1 cellular context compared by ENCODE assay signal in the genomic region with DNA sequence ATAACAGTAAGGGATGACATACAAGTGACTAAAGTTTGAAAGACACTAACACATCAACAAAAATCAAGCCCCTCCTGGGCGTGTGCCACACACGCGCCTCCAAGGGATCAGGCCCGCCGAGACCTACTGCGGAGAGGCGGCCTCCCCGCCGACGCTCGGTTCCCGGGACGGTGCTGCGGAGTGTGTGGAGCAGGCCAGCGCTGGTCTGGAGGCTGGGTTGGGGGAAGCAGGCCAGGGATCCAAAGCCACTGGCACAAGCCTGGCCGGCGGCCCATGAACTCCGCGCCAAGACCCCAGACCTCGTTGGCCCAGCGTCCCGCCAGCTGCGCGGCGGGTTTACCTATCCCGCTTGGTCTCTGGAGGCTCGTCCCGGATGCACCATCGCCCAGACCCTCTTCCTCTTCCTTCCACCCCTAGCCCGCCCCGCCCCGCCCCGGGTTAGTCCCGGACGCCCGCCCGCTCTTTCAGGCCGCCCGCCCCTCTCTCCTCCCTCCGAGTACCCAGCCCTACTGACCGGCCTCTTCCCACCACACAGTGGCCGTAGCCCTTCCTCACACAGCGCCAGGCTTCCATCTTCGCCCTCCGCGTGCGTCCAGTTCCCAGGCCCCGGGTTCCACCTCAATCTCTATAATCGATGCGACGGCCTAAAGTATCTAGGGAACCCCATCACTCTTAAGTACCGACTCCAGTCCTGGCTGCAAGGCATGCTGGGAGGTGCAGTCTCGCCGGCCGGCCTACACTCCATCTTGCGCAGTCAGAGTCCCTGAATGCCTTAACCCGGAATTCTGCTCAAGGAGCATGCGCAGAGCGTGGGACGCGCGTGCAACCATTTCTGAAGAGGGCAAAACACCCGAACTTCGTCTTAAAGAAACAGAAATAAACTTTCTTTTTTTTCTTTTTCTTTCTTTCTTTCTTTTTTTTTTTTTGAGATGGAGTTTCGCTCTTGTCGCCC.
A peak's percentile ranks its signal among the peaks of the same experiment; 100 is the strongest.
TF ChIP-seq lines count a peak whose summit lies in the region.

A gene with protein sequence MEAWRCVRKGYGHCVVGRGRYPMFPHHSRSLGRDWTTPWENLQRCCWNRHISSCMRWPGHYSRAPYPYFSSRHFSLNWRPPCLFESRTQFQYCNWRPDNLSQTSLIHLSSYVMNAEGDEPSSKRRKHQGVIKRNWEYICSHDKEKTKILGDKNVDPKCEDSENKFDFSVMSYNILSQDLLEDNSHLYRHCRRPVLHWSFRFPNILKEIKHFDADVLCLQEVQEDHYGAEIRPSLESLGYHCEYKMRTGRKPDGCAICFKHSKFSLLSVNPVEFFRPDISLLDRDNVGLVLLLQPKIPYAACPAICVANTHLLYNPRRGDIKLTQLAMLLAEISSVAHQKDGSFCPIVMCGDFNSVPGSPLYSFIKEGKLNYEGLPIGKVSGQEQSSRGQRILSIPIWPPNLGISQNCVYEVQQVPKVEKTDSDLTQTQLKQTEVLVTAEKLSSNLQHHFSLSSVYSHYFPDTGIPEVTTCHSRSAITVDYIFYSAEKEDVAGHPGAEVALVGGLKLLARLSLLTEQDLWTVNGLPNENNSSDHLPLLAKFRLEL (minus strand): TSS at position 769 of the 952 bp plus-strand sequence. CDS start 196 bp downstream, at position 573.

TF ChIP-seq in HepG2, 621 proteins besides CTCF, POLR2A, EP300 and RAD21 (continued from another document and continues in another):
- TF ChIP-seq U2AF2 (IDR thresholded peaks at IDR 0.05; ENCODE audit: low read depth, low read length), result no peak
- TF ChIP-seq, protein P1, sequence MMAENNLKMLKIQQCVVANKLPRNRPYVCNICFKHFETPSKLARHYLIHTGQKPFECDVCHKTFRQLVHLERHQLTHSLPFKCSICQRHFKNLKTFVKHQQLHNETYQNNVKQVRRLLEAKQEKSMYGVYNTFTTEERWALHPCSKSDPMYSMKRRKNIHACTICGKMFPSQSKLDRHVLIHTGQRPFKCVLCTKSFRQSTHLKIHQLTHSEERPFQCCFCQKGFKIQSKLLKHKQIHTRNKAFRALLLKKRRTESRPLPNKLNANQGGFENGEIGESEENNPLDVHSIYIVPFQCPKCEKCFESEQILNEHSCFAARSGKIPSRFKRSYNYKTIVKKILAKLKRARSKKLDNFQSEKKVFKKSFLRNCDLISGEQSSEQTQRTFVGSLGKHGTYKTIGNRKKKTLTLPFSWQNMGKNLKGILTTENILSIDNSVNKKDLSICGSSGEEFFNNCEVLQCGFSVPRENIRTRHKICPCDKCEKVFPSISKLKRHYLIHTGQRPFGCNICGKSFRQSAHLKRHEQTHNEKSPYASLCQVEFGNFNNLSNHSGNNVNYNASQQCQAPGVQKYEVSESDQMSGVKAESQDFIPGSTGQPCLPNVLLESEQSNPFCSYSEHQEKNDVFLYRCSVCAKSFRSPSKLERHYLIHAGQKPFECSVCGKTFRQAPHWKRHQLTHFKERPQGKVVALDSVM (CRISPR knock-in tag; IDR thresholded peaks at IDR 0.05), result peak; percentile 76
- TF ChIP-seq ZFP36L1 (CRISPR knock-in tag; IDR thresholded peaks at IDR 0.05), result no peak
- no peak for TF ChIP-seq MIER2 (CRISPR knock-in tag; IDR thresholded peaks at IDR 0.05)
- no peak for TF ChIP-seq ZFP41 (CRISPR knock-in tag; IDR thresholded peaks at IDR 0.05; ENCODE audit: borderline replicate concordance)
- TF ChIP-seq, protein P2, sequence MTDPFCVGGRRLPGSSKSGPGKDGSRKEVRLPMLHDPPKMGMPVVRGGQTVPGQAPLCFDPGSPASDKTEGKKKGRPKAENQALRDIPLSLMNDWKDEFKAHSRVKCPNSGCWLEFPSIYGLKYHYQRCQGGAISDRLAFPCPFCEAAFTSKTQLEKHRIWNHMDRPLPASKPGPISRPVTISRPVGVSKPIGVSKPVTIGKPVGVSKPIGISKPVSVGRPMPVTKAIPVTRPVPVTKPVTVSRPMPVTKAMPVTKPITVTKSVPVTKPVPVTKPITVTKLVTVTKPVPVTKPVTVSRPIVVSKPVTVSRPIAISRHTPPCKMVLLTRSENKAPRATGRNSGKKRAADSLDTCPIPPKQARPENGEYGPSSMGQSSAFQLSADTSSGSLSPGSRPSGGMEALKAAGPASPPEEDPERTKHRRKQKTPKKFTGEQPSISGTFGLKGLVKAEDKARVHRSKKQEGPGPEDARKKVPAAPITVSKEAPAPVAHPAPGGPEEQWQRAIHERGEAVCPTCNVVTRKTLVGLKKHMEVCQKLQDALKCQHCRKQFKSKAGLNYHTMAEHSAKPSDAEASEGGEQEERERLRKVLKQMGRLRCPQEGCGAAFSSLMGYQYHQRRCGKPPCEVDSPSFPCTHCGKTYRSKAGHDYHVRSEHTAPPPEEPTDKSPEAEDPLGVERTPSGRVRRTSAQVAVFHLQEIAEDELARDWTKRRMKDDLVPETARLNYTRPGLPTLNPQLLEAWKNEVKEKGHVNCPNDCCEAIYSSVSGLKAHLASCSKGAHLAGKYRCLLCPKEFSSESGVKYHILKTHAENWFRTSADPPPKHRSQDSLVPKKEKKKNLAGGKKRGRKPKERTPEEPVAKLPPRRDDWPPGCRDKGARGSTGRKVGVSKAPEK (CRISPR knock-in tag; IDR thresholded peaks at IDR 0.05; ENCODE audit: borderline replicate concordance), result no peak
- TF ChIP-seq ZNF460 (CRISPR knock-in tag; IDR thresholded peaks at IDR 0.05; ENCODE audit: borderline replicate concordance), result no peak
- TF ChIP-seq FOXO1 (CRISPR knock-in tag; IDR thresholded peaks at IDR 0.05), result no peak; the same call in 1 of the 2 replicates
- no peak for TF ChIP-seq NR1H2 (CRISPR knock-in tag; IDR thresholded peaks at IDR 0.05; ENCODE audit: borderline replicate concordance, low read depth)
- TF ChIP-seq MAFK (conservative IDR thresholded peaks at IDR 0.05 in 1 of 2, IDR thresholded peaks at IDR 0.05 in 1 of 2; ENCODE audit: low read length in 2 of 2), result no peak
- TF ChIP-seq, protein P3, sequence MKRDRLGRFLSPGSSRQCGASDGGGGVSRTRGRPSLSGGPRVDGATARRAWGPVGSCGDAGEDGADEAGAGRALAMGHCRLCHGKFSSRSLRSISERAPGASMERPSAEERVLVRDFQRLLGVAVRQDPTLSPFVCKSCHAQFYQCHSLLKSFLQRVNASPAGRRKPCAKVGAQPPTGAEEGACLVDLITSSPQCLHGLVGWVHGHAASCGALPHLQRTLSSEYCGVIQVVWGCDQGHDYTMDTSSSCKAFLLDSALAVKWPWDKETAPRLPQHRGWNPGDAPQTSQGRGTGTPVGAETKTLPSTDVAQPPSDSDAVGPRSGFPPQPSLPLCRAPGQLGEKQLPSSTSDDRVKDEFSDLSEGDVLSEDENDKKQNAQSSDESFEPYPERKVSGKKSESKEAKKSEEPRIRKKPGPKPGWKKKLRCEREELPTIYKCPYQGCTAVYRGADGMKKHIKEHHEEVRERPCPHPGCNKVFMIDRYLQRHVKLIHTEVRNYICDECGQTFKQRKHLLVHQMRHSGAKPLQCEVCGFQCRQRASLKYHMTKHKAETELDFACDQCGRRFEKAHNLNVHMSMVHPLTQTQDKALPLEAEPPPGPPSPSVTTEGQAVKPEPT (CRISPR knock-in tag; IDR thresholded peaks at IDR 0.05; ENCODE audit: low read depth), result no peak
- TF ChIP-seq, protein P4, sequence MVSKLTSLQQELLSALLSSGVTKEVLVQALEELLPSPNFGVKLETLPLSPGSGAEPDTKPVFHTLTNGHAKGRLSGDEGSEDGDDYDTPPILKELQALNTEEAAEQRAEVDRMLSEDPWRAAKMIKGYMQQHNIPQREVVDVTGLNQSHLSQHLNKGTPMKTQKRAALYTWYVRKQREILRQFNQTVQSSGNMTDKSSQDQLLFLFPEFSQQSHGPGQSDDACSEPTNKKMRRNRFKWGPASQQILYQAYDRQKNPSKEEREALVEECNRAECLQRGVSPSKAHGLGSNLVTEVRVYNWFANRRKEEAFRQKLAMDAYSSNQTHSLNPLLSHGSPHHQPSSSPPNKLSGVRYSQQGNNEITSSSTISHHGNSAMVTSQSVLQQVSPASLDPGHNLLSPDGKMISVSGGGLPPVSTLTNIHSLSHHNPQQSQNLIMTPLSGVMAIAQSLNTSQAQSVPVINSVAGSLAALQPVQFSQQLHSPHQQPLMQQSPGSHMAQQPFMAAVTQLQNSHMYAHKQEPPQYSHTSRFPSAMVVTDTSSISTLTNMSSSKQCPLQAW (CRISPR knock-in tag; IDR thresholded peaks at IDR 0.05), result no peak; the same call in 1 of the 2 replicates
- TF ChIP-seq SIN3B (IDR thresholded peaks at IDR 0.05; ENCODE audit: low read length), result no peak
- no peak for TF ChIP-seq RFXAP (CRISPR knock-in tag; IDR thresholded peaks at IDR 0.05; ENCODE audit: borderline replicate concordance)
- TF ChIP-seq, protein P5, sequence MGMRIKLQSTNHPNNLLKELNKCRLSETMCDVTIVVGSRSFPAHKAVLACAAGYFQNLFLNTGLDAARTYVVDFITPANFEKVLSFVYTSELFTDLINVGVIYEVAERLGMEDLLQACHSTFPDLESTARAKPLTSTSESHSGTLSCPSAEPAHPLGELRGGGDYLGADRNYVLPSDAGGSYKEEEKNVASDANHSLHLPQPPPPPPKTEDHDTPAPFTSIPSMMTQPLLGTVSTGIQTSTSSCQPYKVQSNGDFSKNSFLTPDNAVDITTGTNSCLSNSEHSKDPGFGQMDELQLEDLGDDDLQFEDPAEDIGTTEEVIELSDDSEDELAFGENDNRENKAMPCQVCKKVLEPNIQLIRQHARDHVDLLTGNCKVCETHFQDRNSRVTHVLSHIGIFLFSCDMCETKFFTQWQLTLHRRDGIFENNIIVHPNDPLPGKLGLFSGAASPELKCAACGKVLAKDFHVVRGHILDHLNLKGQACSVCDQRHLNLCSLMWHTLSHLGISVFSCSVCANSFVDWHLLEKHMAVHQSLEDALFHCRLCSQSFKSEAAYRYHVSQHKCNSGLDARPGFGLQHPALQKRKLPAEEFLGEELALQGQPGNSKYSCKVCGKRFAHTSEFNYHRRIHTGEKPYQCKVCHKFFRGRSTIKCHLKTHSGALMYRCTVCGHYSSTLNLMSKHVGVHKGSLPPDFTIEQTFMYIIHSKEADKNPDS (CRISPR knock-in tag; IDR thresholded peaks at IDR 0.05), result no peak
- TF ChIP-seq ZSCAN20 (CRISPR knock-in tag; IDR thresholded peaks at IDR 0.05; ENCODE audit: borderline replicate concordance), result no peak
- TF ChIP-seq, protein P6, sequence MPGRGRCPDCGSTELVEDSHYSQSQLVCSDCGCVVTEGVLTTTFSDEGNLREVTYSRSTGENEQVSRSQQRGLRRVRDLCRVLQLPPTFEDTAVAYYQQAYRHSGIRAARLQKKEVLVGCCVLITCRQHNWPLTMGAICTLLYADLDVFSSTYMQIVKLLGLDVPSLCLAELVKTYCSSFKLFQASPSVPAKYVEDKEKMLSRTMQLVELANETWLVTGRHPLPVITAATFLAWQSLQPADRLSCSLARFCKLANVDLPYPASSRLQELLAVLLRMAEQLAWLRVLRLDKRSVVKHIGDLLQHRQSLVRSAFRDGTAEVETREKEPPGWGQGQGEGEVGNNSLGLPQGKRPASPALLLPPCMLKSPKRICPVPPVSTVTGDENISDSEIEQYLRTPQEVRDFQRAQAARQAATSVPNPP (CRISPR knock-in tag; IDR thresholded peaks at IDR 0.05), result no peak
- TF ChIP-seq MAFG (CRISPR knock-in tag; IDR thresholded peaks at IDR 0.05), result no peak
- TF ChIP-seq ZNF879 (CRISPR knock-in tag; IDR thresholded peaks at IDR 0.05), result no peak
- TF ChIP-seq ZNF432 (CRISPR knock-in tag; IDR thresholded peaks at IDR 0.05; ENCODE audit: borderline replicate concordance), result no peak
- peak; percentile 63; the same call in 1 of the 2 replicates for TF ChIP-seq ZNF292 (CRISPR knock-in tag; IDR thresholded peaks at IDR 0.05; ENCODE audit: borderline replicate concordance, low read depth)
- peak; percentile 45; the same call in 1 of the 2 replicates for TF ChIP-seq TEAD2 (CRISPR knock-in tag; IDR thresholded peaks at IDR 0.05)
- TF ChIP-seq ZNF558 (CRISPR knock-in tag; IDR thresholded peaks at IDR 0.05; ENCODE audit: borderline replicate concordance), result no peak; the same call in 1 of the 2 replicates
- peak; percentile 44; the same call in 1 of the 2 replicates for TF ChIP-seq GATAD2A (CRISPR knock-in tag; IDR thresholded peaks at IDR 0.05)
- no peak for TF ChIP-seq SP2 (CRISPR knock-in tag; IDR thresholded peaks at IDR 0.05)
- TF ChIP-seq ZNF441 (CRISPR knock-in tag; IDR thresholded peaks at IDR 0.05; ENCODE audit: borderline replicate concordance), result 0 out of 2 replicates have a peak, but pooled peaks have one; percentile 45
- TF ChIP-seq KLF9 (CRISPR knock-in tag; IDR thresholded peaks at IDR 0.05; ENCODE audit: low read depth), result no peak
- no peak for TF ChIP-seq MTA3 (CRISPR knock-in tag; IDR thresholded peaks at IDR 0.05)
- TF ChIP-seq KDM2A (CRISPR knock-in tag; IDR thresholded peaks at IDR 0.05; ENCODE audit: borderline replicate concordance, low read depth), result peak; percentile 71
- TF ChIP-seq ZNF451 (CRISPR knock-in tag; IDR thresholded peaks at IDR 0.05), result peak; percentile 89; the same call in 1 of the 2 replicates
- TF ChIP-seq HMGA1 (CRISPR knock-in tag; conservative IDR thresholded peaks at IDR 0.05), result no peak
- no peak for TF ChIP-seq KLF15 (CRISPR knock-in tag; IDR thresholded peaks at IDR 0.05; ENCODE audit: borderline replicate concordance)
- TF ChIP-seq, protein P7, sequence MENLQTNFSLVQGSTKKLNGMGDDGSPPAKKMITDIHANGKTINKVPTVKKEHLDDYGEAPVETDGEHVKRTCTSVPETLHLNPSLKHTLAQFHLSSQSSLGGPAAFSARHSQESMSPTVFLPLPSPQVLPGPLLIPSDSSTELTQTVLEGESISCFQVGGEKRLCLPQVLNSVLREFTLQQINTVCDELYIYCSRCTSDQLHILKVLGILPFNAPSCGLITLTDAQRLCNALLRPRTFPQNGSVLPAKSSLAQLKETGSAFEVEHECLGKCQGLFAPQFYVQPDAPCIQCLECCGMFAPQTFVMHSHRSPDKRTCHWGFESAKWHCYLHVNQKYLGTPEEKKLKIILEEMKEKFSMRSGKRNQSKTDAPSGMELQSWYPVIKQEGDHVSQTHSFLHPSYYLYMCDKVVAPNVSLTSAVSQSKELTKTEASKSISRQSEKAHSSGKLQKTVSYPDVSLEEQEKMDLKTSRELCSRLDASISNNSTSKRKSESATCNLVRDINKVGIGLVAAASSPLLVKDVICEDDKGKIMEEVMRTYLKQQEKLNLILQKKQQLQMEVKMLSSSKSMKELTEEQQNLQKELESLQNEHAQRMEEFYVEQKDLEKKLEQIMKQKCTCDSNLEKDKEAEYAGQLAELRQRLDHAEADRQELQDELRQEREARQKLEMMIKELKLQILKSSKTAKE (CRISPR knock-in tag; IDR thresholded peaks at IDR 0.05; ENCODE audit: borderline replicate concordance), result no peak
- 0 out of 2 replicates have a peak, but pooled peaks have one; percentile 36 for TF ChIP-seq FLYWCH1 (CRISPR knock-in tag; IDR thresholded peaks at IDR 0.05)
- TF ChIP-seq, protein P8, sequence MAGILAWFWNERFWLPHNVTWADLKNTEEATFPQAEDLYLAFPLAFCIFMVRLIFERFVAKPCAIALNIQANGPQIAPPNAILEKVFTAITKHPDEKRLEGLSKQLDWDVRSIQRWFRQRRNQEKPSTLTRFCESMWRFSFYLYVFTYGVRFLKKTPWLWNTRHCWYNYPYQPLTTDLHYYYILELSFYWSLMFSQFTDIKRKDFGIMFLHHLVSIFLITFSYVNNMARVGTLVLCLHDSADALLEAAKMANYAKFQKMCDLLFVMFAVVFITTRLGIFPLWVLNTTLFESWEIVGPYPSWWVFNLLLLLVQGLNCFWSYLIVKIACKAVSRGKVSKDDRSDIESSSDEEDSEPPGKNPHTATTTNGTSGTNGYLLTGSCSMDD (CRISPR knock-in tag; IDR thresholded peaks at IDR 0.05), result no peak
